In the genomic region with DNA sequence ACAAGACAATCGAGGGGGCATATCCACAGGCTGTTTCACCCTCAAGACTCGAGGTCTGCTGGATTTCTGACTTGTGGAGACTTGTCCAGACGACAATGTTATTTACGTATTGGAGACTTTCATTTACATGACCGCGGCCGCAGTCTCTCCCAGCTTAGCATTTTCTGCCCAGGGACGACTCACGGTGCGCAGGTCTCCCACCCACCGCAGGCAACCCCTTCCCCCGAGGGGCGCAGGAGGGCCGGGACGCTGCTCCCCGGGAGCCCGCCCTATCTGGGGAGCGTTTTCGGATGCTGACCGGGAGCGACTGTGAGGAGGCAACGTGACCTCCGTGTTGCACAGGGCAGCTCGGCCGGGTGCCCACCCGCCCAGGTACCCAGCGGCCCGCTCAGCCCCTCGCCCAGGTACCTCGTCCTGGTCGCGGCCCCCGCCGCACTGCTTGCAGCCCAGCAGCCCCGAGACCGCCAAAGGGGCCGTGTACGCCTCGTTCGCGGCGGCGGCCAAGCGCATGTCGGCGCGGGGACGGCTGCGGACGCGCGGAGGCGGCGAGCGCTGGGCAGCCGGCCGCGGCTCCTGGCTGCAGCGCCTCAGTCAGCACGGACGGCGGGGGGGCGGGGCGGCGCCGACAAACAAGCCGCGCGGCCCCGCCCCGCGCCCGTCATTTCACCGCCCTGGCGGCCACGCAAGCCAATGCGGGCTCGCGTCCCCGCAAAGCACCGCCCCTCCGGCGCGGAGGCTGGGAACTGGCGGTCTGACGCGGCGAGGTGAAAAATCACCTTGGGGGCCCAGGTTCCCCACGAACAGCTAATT, we compare ENCODE assay signal across 8 cellular contexts.
DNase-seq lines count a peak whose midpoint lies in the region; ATAC-seq and TF ChIP-seq lines count a peak whose summit lies in the region.

No MANE protein-coding gene starts in this region.

- H3K4me1 ChIP-seq in liver (ENCODE audit: control insufficient read depth in 4 of 4, insufficient read depth in 4 of 4, low read length in 3 of 4): peaks cover 0 to 23% (median 14%) of the 10 kb centered on the region in 4 donors

- H3K27me3 ChIP-seq in liver (ENCODE audit: control insufficient read depth in 4 of 4, insufficient read depth in 4 of 4, low read length in 3 of 4): no peaks in the 10 kb centered on the region

- peak overlapping the region; percentile 89 to 93 for H3K9ac ChIP-seq in liver (ENCODE audit: low read depth in 1 of 2, low read length in 2 of 2)

- TF ChIP-seq RAD21 in liver (IDR thresholded peaks at IDR 0.05): peak in 1 of 2 donors; percentile 31

- DNase-seq in AG20443 (ENCODE audit: low spot score) (peak; percentile 96), GM19238 (ENCODE audit: insufficient read length, low spot score) (peak; percentile 51), NCI-H526 treated with DMSO at 0.1 percent for 48 hours (lab: John Stamatoyannopoulos, UW) (peak; percentile 90), dermis blood vessel endothelial cell (peak; percentile 94)
- peak; percentile 85 to 87 for DNase-seq in activated CD4-positive, alpha-beta T cell treated with anti-CD3 and anti-CD28 coated beads, Interleukin-2, amount 50 U/mL, for 4 hours
- DNase-seq in stimulated activated CD4-positive, alpha-beta T cell treated with anti-CD3 and anti-CD28 coated beads, Interleukin-2, amount 100 ng/mL, for 48 hours: peak; percentile 85 to 90

- ATAC-seq in HG03442 (IDR thresholded peaks at IDR 0.05; ENCODE audit: unreplicated experiment): peak; percentile 91

- peak overlapping the region; percentile 90 to 98 for H3K27ac ChIP-seq in liver (ENCODE audit: low read depth in 1 of 2, low read length in 2 of 2)

- H3K36me3 ChIP-seq in liver (ENCODE audit: control insufficient read depth in 4 of 4, insufficient read depth in 3 of 4, low read depth in 1 of 4, low read length in 3 of 4): no peaks in the 10 kb centered on the region

- TF ChIP-seq CTCF in liver (IDR thresholded peaks at IDR 0.05; ENCODE audit: low read depth, low read length, missing input control): peak; percentile 54

- H3K9me3 ChIP-seq in liver (ENCODE audit: control insufficient read depth in 4 of 4, low read length in 3 of 4): no peaks in the 10 kb centered on the region

- under 1% methylated on average over 89 of the region's 89 CpGs for WGBS in liver

- peak overlapping the region; percentile 59 to 90 (median 75) for H3K4me3 ChIP-seq in liver (ENCODE audit: low read depth in 1 of 3, low read length in 3 of 3)

TF ChIP-seq in liver, 16 proteins besides CTCF, POLR2A, EP300 and RAD21:
- TF ChIP-seq TAF1 (conservative IDR thresholded peaks at IDR 0.05) (no peak), YY1 (IDR thresholded peaks at IDR 0.05) (no peak), RXRA (IDR thresholded peaks at IDR 0.05) (no peak), FOXA1 (IDR thresholded peaks at IDR 0.05) (no peak), JUND (IDR thresholded peaks at IDR 0.05) (no peak)
- TF ChIP-seq, protein P1, sequence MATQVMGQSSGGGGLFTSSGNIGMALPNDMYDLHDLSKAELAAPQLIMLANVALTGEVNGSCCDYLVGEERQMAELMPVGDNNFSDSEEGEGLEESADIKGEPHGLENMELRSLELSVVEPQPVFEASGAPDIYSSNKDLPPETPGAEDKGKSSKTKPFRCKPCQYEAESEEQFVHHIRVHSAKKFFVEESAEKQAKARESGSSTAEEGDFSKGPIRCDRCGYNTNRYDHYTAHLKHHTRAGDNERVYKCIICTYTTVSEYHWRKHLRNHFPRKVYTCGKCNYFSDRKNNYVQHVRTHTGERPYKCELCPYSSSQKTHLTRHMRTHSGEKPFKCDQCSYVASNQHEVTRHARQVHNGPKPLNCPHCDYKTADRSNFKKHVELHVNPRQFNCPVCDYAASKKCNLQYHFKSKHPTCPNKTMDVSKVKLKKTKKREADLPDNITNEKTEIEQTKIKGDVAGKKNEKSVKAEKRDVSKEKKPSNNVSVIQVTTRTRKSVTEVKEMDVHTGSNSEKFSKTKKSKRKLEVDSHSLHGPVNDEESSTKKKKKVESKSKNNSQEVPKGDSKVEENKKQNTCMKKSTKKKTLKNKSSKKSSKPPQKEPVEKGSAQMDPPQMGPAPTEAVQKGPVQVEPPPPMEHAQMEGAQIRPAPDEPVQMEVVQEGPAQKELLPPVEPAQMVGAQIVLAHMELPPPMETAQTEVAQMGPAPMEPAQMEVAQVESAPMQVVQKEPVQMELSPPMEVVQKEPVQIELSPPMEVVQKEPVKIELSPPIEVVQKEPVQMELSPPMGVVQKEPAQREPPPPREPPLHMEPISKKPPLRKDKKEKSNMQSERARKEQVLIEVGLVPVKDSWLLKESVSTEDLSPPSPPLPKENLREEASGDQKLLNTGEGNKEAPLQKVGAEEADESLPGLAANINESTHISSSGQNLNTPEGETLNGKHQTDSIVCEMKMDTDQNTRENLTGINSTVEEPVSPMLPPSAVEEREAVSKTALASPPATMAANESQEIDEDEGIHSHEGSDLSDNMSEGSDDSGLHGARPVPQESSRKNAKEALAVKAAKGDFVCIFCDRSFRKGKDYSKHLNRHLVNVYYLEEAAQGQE (IDR thresholded peaks at IDR 0.05): no peak
- TF ChIP-seq, protein P2, sequence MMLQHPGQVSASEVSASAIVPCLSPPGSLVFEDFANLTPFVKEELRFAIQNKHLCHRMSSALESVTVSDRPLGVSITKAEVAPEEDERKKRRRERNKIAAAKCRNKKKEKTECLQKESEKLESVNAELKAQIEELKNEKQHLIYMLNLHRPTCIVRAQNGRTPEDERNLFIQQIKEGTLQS (IDR thresholded peaks at IDR 0.05): no peak

Comparison
In these comparisons a context has a peak if more than half of its experiments do, and no peak if none do; other contexts are left out.
1. Peak in every context shown above with its lines: DNase-seq, ATAC-seq, H3K4me3 ChIP-seq and H3K27ac ChIP-seq.